Comparison of ENCODE assay signal across 9 cellular contexts in the genomic region with DNA sequence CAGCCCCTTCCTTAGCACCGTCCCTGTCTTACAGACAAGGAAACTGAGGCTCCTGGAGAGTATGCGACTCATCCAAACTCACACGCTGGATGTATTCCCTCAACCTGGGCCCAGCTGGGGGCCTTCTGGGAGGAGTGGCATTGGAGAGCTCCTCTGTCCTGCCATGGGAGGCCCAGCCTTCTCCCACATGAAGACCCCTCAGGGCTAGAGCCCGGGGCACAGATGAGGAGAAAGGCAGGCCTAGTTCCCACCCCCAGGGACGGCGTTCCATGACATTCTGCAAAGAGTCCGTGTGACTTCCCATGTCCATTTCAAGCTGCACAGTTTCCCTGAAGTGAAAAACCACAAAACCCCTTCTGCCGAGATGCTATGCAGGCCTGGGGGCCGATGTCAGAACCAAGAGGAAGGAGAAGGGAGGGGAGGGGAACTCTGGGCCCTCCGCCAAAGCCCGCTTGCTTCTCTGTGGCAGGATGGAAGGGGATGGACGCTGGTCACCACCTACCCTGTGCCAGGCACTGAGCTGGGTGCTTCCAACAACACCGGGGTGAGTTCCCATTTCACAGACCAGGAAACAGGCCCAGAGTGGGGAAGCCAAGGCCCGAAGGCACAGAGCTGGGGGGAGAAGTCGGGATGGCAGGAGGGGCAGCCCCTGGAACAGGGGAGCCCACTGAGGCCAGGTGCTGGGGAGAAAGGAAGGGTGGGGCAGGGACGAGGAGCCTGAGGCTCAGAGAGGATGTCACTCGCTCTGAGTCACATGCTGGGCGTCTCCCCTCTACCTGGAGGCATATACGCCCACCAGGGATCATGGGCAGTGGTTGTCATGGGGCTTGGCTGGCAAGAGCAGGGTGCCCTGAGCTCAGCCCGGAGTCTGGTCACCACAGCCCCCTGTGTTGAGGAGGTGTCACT. TPM values are rescaled to one million over a fixed set of nuclear protein-coding genes. Genes with fewer than 3 reads are reported as not detected.
DNase-seq lines count a peak whose midpoint lies in the region; ATAC-seq and TF ChIP-seq lines count a peak whose summit lies in the region.
"Had no signal": no experiment of that assay in that cellular context is flagged by ENCODE, and none has a peak within 500 bp of the region (broad histone marks: within the 10 kb centered on the region; RNA-seq: fewer than 3 reads in every experiment).

No MANE protein-coding gene starts in this region.

- no peak for TF ChIP-seq CTCF in OCI-LY7 (conservative IDR thresholded peaks at IDR 0.05; ENCODE audit: low read length)
- no peak for TF ChIP-seq CTCF in right lobe of liver (IDR thresholded peaks at IDR 0.05)
- no peak for TF ChIP-seq CTCF in gastrocnemius medialis (IDR thresholded peaks at IDR 0.05 in 4 of 5, conservative IDR thresholded peaks at IDR 0.05 in 1 of 5)

- H3K27ac Mint-ChIP-seq in activated naive CD8-positive, alpha-beta T cell = peak overlapping the region; percentile 96

- peaks cover 21% of the 10 kb centered on the region for H3K36me3 Mint-ChIP-seq in activated naive CD8-positive, alpha-beta T cell

- H3K4me3 ChIP-seq in OCI-LY7 (ENCODE audit: low read depth, low read length, poor library complexity, severe bottlenecking) = no peak overlapping the region
- no peak overlapping the region for H3K4me3 ChIP-seq in right lobe of liver
- H3K4me3 ChIP-seq in gastrocnemius medialis = no peak overlapping the region

- H3K36me3 ChIP-seq in OCI-LY7 (ENCODE audit: insufficient read depth, low read length) (peaks cover 90% of the 10 kb centered on the region), right lobe of liver (no peaks in the 10 kb centered on the region), gastrocnemius medialis (no peaks in the 10 kb centered on the region)

- H3K27me3 Mint-ChIP-seq in activated naive CD8-positive, alpha-beta T cell = no peaks in the 10 kb centered on the region

- H3K4me2 ChIP-seq in OCI-LY7 (ENCODE audit: low read length) = peak overlapping the region; percentile 74; the same call in 1 of the 2 replicates

- no TSS peak for BruUV-seq in OCI-LY7 (replicated peaks; lab: Mats Ljungman, UMichigan)

- H3K9me3 ChIP-seq in OCI-LY7 (ENCODE audit: low read length) (no peaks in the 10 kb centered on the region), right lobe of liver (no peaks in the 10 kb centered on the region), gastrocnemius medialis (no peaks in the 10 kb centered on the region)

- 53% methylated on average over 13 of the region's 20 CpGs for WGBS in right lobe of liver (ENCODE audit: insufficient coverage, low coverage, low lambda C conversion rate, missing lambda C conversion rate)

- CTCF ChIA-PET in OCI-LY7 (lab: Charles Lee; ENCODE audit: unreplicated experiment) = interaction anchor here (1.5 to 2.2 kb wide), 3 partner anchors 16 to 33 kb away, joined by 6 to 20 read pairs (median 7); a partner anchor contains a TSS

- DNase-seq in AG20443 (ENCODE audit: low spot score) (peak; percentile 36), OCI-LY7 (ENCODE audit: low spot score) (no peak), right lobe of liver (no peak), NCI-H1092 treated with DMSO at 0.1 percent for 48 hours (lab: John Stamatoyannopoulos, UW) (no peak), putamen (ENCODE audit: low spot score) (no peak), gastrocnemius medialis (no peak)

- in situ Hi-C loops in gastrocnemius medialis (cut with MboI; ENCODE audit: low sequenced_read_pairs in 4 of 4) = no loop called here

- H3K79me2 ChIP-seq in OCI-LY7 (ENCODE audit: insufficient read depth, low read depth, low read length) = peaks cover 11% of the 10 kb centered on the region; the same call in 1 of the 2 replicates
- H3K79me2 ChIP-seq: parathyroid adenoma had no signal

- H2AFZ ChIP-seq in OCI-LY7 (ENCODE audit: low read length) = no peak overlapping the region
- H2AFZ ChIP-seq: parathyroid adenoma had no signal

- TF ChIP-seq POLR2A in right lobe of liver (IDR thresholded peaks at IDR 0.05) (no peak), gastrocnemius medialis (IDR thresholded peaks at IDR 0.05) (no peak)

- H3K27me3 ChIP-seq in right lobe of liver = no peaks in the 10 kb centered on the region
- peaks cover 0 to 26% (median 4%) of the 10 kb centered on the region in 3 donors for H3K27me3 ChIP-seq in gastrocnemius medialis

- POLR2A ChIA-PET in OCI-LY7 (lab: Charles Lee) = interaction anchor here (0.8 to 3.3 kb wide), 5 partner anchors 8 to 20 kb away, joined by 3 to 26 read pairs (median 6); a partner anchor contains a TSS

- H3K27ac ChIP-seq in OCI-LY7 (ENCODE audit: low read depth, low read length, poor library complexity, severe bottlenecking) (peak overlapping the region; percentile 89), right lobe of liver (peak overlapping the region in 2 of 3 donors; percentile 51 to 69), gastrocnemius medialis (no peak overlapping the region)
- H3K27ac ChIP-seq: parathyroid adenoma had no signal

- H3K9me2 ChIP-seq in OCI-LY7 (ENCODE audit: insufficient read depth, low read length) = no peaks in the 10 kb centered on the region

- no peaks in the 10 kb centered on the region for H3K9me3 Mint-ChIP-seq in activated naive CD8-positive, alpha-beta T cell (ENCODE audit: low read depth)

- intact Hi-C loops in OCI-LY7 (cut with micrococcal nuclease; ENCODE audit: unreplicated experiment) (no loop called here), right lobe of liver (cut with DNase I) (no loop called here), gastrocnemius medialis (cut with DNase I; ENCODE audit: low total_unique reads) (no loop called here)

- peak; percentile 4 to 18 (median 4) for ATAC-seq in right lobe of liver
- no peak for ATAC-seq in GM18909 (IDR thresholded peaks at IDR 0.05; ENCODE audit: poor library complexity, unreplicated experiment)
- no peak for ATAC-seq in gastrocnemius medialis

- H3K4me1 Mint-ChIP-seq in activated naive CD8-positive, alpha-beta T cell (ENCODE audit: low read depth) = peaks cover 88% of the 10 kb centered on the region

- H3K4me3 Mint-ChIP-seq in activated naive CD8-positive, alpha-beta T cell = peak overlapping the region; percentile 86

- H3K4me1 ChIP-seq in OCI-LY7 (ENCODE audit: insufficient read depth, low read length, poor library complexity, severe bottlenecking) (peaks cover 82% of the 10 kb centered on the region), right lobe of liver (no peaks in the 10 kb centered on the region), gastrocnemius medialis (no peaks in the 10 kb centered on the region)
- H3K4me1 ChIP-seq: parathyroid adenoma had no signal

- H4K20me1 ChIP-seq in OCI-LY7 (ENCODE audit: insufficient read depth, low read length) = no peaks in the 10 kb centered on the region

RNA-seq across cellular contexts. Expression of a gene that starts 15.7 kb away (rescaled TPM):
- total RNA-seq in OCI-LY7 (2014; rRNA removed; shearing (Covaris generic)) = 91.5 and 142 TPM in 2 replicates
- total RNA-seq in OCI-LY7 (2022) (321 and 331 TPM in 2 replicates), right lobe of liver (10 to 100 TPM in 1 of 6 experiments, 1 to 10 TPM in 5; 3.4 to 12.9 (median 6.5) TPM), gastrocnemius medialis (1 to 10 TPM in 3 of 4 donors, not detected in 1; 1.9 to 3.7 (median 3.5) TPM)

RNA-seq across cellular contexts. Expression of a gene that starts 16.1 kb away (rescaled TPM):
- 0.05 and 0.25 TPM in 2 replicates for total RNA-seq in OCI-LY7 (2014; rRNA removed; shearing (Covaris generic))
- 0.30 TPM in 2 replicates for total RNA-seq in OCI-LY7 (2022)
- not detected for total RNA-seq in right lobe of liver
- total RNA-seq in gastrocnemius medialis = not detected

RNA-seq across cellular contexts. Expression of a gene that starts 40.3 kb away (rescaled TPM):
- total RNA-seq in OCI-LY7 (2014; rRNA removed; shearing (Covaris generic)) = 6.8 and 7.3 TPM in 2 replicates
- total RNA-seq in OCI-LY7 (2022) (18.7 and 19.6 TPM in 2 replicates), right lobe of liver (10 to 100 TPM in 2 of 6 experiments, 1 to 10 TPM in 4; 3.3 to 12.6 (median 6.3) TPM), gastrocnemius medialis (under 1 TPM; 0.46 to 1.00 (median 0.84) TPM)

RNA-seq across cellular contexts. Expression of a gene that starts 53.9 kb away (rescaled TPM):
- 20.6 and 35.0 TPM in 2 replicates for total RNA-seq in OCI-LY7 (2014; rRNA removed; shearing (Covaris generic))
- 24.8 and 28.1 TPM in 2 replicates for total RNA-seq in OCI-LY7 (2022)
- total RNA-seq in right lobe of liver = 10 to 100 TPM in 1 of 6 experiments, 1 to 10 TPM in 5; 2.9 to 12.8 (median 4.0) TPM
- total RNA-seq in gastrocnemius medialis = 1 to 10 TPM in 3 of 4 donors, not detected in 1; 1.7 to 2.2 (median 2.0) TPM

Comparison
In these comparisons a context has a peak if more than half of its experiments do, and no peak if none do; other contexts are left out.
1. H3K27ac ChIP-seq: peak in OCI-LY7 (single experiment) and right lobe of liver (2 of 3); none in gastrocnemius medialis (0 of 4).
2. ATAC-seq: peak in right lobe of liver (4 of 4); none in GM18909 (single experiment) and gastrocnemius medialis (0 of 2).
3. RNA of a gene that starts 15.7 kb away (total RNA-seq): 91.5 to 331 TPM in OCI-LY7; 3.4 to 12.9 TPM in right lobe of liver and 1.9 to 3.7 TPM in gastrocnemius medialis; every median in the first group is over 4 times any median in the second.